Comparison of ENCODE assay signal across 21 cellular contexts in the genomic region with DNA sequence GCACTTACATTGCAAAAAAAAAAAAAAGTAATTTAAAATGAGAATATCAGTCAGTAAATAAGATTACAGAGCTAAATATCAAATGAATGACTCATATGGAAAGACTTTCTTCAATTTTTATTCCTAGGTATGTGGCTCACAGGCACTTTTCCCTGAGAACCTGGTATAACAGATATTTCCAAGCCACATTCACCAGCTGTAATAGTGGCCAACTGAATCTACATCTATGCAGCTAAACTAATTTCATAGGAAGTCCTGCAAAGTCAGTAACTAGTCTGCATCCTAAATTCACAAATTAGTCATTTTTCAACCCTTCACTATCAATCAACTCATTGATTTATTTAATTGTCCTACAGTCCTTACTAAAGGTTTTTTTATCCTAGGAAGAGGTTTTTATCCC. TPM values are rescaled to one million over a fixed set of nuclear protein-coding genes. Genes with fewer than 3 reads are reported as not detected.
DNase-seq lines count a peak whose midpoint lies in the region; ATAC-seq, FAIRE-seq and TF ChIP-seq lines count a peak whose summit lies in the region.
"Had no signal": no experiment of that assay in that cellular context is flagged by ENCODE, and none has a peak within 500 bp of the region (broad histone marks: within the 10 kb centered on the region; RNA-seq: fewer than 3 reads in every experiment).

No MANE protein-coding gene starts in this region.

- no peak for ATAC-seq in HG03196 (IDR thresholded peaks at IDR 0.05; ENCODE audit: unreplicated experiment)
- no peak for ATAC-seq in GM19452 (IDR thresholded peaks at IDR 0.05; ENCODE audit: unreplicated experiment)
- ATAC-seq: activated CD8-positive, alpha-beta T cell treated with anti-CD3 and anti-CD28 coated beads, Interleukin-2, amount 10 ng/mL, durations not matched to agents 7 days and 5 days; activated T-cell treated with anti-CD3 and anti-CD28 coated beads, Interleukin-2, amount 50 U/mL, for 72 hours; heart left ventricle had no signal

- TF ChIP-seq CTCF in bronchial epithelial cell (IDR thresholded peaks at IDR 0.05; ENCODE audit: insufficient read depth, low read length, severe bottlenecking): no peak

- FAIRE-seq in bronchial epithelial cell (lab: Jason Lieb, UNC): no peak
- FAIRE-seq in urothelium cell line (lab: Jason Lieb, UNC): no peak
- FAIRE-seq in GM12891 (lab: Jason Lieb, UNC): no peak
- FAIRE-seq: GM19239 had no signal

- H3K36me3 ChIP-seq in bronchial epithelial cell (ENCODE audit: control insufficient read depth, insufficient read depth, low read length): no peaks in the 10 kb centered on the region
- H3K36me3 ChIP-seq: heart left ventricle, tibial nerve had no signal

- no peaks in the 10 kb centered on the region for H3K27me3 ChIP-seq in bronchial epithelial cell (ENCODE audit: control insufficient read depth, insufficient read depth, low read length)
- H3K27me3 ChIP-seq: tibial nerve had no signal

- no peak for TF ChIP-seq POLR2A in GM12891 (IDR thresholded peaks at IDR 0.05; ENCODE audit: low read depth, low read length)

- DNase-seq in M059J (ENCODE audit: low read depth) (peak; percentile 70), bronchial epithelial cell (ENCODE audit: low read depth) (peak; percentile 38), iris pigment epithelial cell (ENCODE audit: low read depth) (peak; percentile 82), urothelium cell line (ENCODE audit: low spot score) (peak; percentile 13), HT-29 (ENCODE audit: low spot score) (no peak), GM12891 (ENCODE audit: insufficient read length, low spot score) (no peak)
- DNase-seq: activated CD8-positive, alpha-beta T cell treated with anti-CD3 and anti-CD28 coated beads, Interleukin-2, amount 10 ng/mL, durations not matched to agents 7 days and 5 days; activated T-cell treated with anti-CD3 and anti-CD28 coated beads, Interleukin-2, amount 50 U/mL, for 72 hours; C1 segment of cervical spinal cord; cerebellar nuclear complex; heart left ventricle; midbrain; MV-4-11; NCI-H2081 treated with DMSO at 0.1 percent for 48 hours; occipital lobe; PC-9 had no signal

- H3K4me3 ChIP-seq in bronchial epithelial cell (ENCODE audit: low read depth, low read length): no peak overlapping the region
- H3K4me3 ChIP-seq: PC-9, skin epidermis, tibial nerve had no signal

TF ChIP-seq in GM12891, 5 proteins besides CTCF, POLR2A, EP300 and RAD21:
- TF ChIP-seq POU2F2 (IDR thresholded peaks at IDR 0.05; ENCODE audit: low read depth, low read length) (no peak), TAF1 (IDR thresholded peaks at IDR 0.05; ENCODE audit: low read depth, low read length) (no peak), SPI1 (IDR thresholded peaks at IDR 0.05; ENCODE audit: low read depth, low read length) (no peak), PAX5 (IDR thresholded peaks at IDR 0.05; ENCODE audit: insufficient read depth, low read length, severe bottlenecking) (no peak), POLR2AphosphoS5 (IDR thresholded peaks at IDR 0.05; ENCODE audit: low read depth, low read length) (no peak)
TF ChIP-seq in GM12891: peak in this region for 0.

RNA-seq across cellular contexts. Expression of gene PDE5A, which starts 5.6 kb away (rescaled TPM):
- 42.0 and 51.5 TPM in 2 replicates for total RNA-seq in M059J (2014; rRNA removed; shearing (Covaris generic))
- total RNA-seq in bronchial epithelial cell: 5.8 and 10.1 TPM in 2 replicates
- 2.0 and 3.0 TPM in 2 replicates for total RNA-seq in HT-29 (2014; rRNA removed; shearing (Covaris generic))
- 0.59 TPM for polyA plus RNA-seq in GM12891 (2012; ENCODE audit: low read depth, missing spikeins)

Comparison
In these comparisons a context has a peak if more than half of its experiments do, and no peak if none do; other contexts are left out.
1. DNase-seq: peak in M059J (single experiment), bronchial epithelial cell (single experiment), iris pigment epithelial cell (single experiment) and urothelium cell line (single experiment); none in HT-29 (single experiment) and GM12891 (single experiment).